In genomic region chr5:113025596-113025995, GRCh38 we compare ENCODE assay signal across 15 cellular contexts.
"Had no signal": no experiment of that assay in that cellular context is flagged by ENCODE, and none has a peak within 500 bp of the region (broad histone marks: within the 10 kb centered on the region; RNA-seq: fewer than 3 reads in every experiment).

No MANE protein-coding gene starts in this region.

- H3K27me3 Mint-ChIP-seq: activated B cell treated with CpG ODN at 0.5 μM for 24 hours; activated T-cell treated with anti-CD3 and anti-CD28 coated beads, Interleukin-2, amount 50 U/mL, for 24 hours; activated T-helper 17 cell treated with anti-CD3 and anti-CD28 coated beads, Interleukin-2, amount 50 U/mL, for 72 hours; T-helper 17 cell had no signal

- H3K4me3 Mint-ChIP-seq: activated B cell treated with CpG ODN at 0.5 μM for 24 hours; activated T-cell treated with anti-CD3 and anti-CD28 coated beads, Interleukin-2, amount 50 U/mL, for 24 hours; activated T-helper 17 cell treated with anti-CD3 and anti-CD28 coated beads, Interleukin-2, amount 50 U/mL, for 72 hours; T-helper 17 cell had no signal

- H3K9me3 Mint-ChIP-seq: activated B cell treated with CpG ODN at 0.5 μM for 24 hours; activated T-cell treated with anti-CD3 and anti-CD28 coated beads, Interleukin-2, amount 50 U/mL, for 24 hours; activated T-helper 17 cell treated with anti-CD3 and anti-CD28 coated beads, Interleukin-2, amount 50 U/mL, for 72 hours had no signal

- H3K36me3 ChIP-seq: ovary had no signal

- DNase-seq: activated B cell treated with CpG ODN at 0.5 μM for 24 hours; activated CD4-positive, alpha-beta T cell treated with anti-CD3 and anti-CD28 coated beads for 48 hours; activated naive CD4-positive, alpha-beta T cell; activated T-cell treated with anti-CD3 and anti-CD28 coated beads, Interleukin-2, amount 50 U/mL, for 24 hours; left lung; midbrain; ovary; psoas muscle; stimulated activated CD4-positive, alpha-beta T cell treated with anti-CD3 and anti-CD28 coated beads, Interleukin-4, amount 100 ng/mL, for 24 hours; stimulated activated naive CD4-positive, alpha-beta T cell treated with Interleukin-2 at 50 U/mL for 16 hours; T-helper 17 cell; upper lobe of right lung had no signal

- H3K4me3 ChIP-seq: left lung, ovary, psoas muscle, right atrium auricular region, upper lobe of right lung had no signal

- H3K27me3 ChIP-seq: left lung, neutrophil, ovary, right atrium auricular region, upper lobe of right lung had no signal

- H3K4me1 ChIP-seq: right atrium auricular region had no signal

- H3K27ac Mint-ChIP-seq: activated B cell treated with CpG ODN at 0.5 μM for 24 hours; activated T-cell treated with anti-CD3 and anti-CD28 coated beads, Interleukin-2, amount 50 U/mL, for 24 hours; activated T-helper 17 cell treated with anti-CD3 and anti-CD28 coated beads, Interleukin-2, amount 50 U/mL, for 72 hours; T-helper 17 cell had no signal

- ATAC-seq: activated T-helper 17 cell treated with anti-CD3 and anti-CD28 coated beads, Interleukin-2, amount 50 U/mL, for 72 hours; left lung; T-helper 17 cell; upper lobe of right lung had no signal

- H3K9me3 ChIP-seq: left lung, neutrophil, ovary, psoas muscle, right atrium auricular region, upper lobe of right lung had no signal

- H3K27ac ChIP-seq: left lung, neutrophil, ovary, psoas muscle, right atrium auricular region, upper lobe of right lung had no signal
